In genomic region chr11:73034777-73035176, GRCh38 we compare ENCODE assay signal across 1 cellular context.
TF ChIP-seq lines count a peak whose summit lies in the region.

No MANE protein-coding gene starts in this region.

TF ChIP-seq in HEK293, 187 proteins besides CTCF, POLR2A, EP300 and RAD21 (continued from another document):
- TF ChIP-seq PRDM10 (tag by site-specific recombination; IDR thresholded peaks at IDR 0.05), result 0 out of 2 replicates have a peak, but pooled peaks have one; percentile 25
- TF ChIP-seq ZIC2 (tag by site-specific recombination; IDR thresholded peaks at IDR 0.05), result no peak
- no peak for TF ChIP-seq ZSCAN30 (tag by site-specific recombination; IDR thresholded peaks at IDR 0.05)
